Comparison of ENCODE assay signal across 17 cellular contexts in the genomic region with DNA sequence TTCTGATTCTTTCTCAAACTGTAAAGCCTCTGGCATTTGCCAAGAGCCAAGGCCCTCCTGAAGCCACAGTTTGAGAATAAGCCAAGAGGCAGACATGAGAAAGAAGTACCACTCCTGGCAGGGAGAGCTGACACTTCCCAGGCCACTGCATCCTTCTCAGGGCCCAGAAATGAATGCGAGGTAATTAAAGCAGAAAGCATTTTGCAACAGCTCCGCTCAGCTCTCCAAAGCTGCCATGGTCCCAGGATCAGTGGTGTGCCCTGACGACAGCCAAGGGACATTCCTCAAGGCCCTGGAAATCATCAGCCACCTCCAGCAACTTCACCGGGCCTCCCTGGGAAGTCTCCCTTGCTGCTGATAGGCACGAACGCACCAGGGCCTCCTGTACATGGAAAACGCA. TPM values are rescaled to one million over a fixed set of nuclear protein-coding genes. Genes with fewer than 3 reads are reported as not detected.
"Had no signal": no experiment of that assay in that cellular context is flagged by ENCODE, and none has a peak within 500 bp of the region (broad histone marks: within the 10 kb centered on the region; RNA-seq: fewer than 3 reads in every experiment).

No MANE protein-coding gene starts in this region.

RNA-seq across cellular contexts. Expression of a gene that starts 44.2 kb away (rescaled TPM):
- total RNA-seq: activated B cell treated with CpG ODN at 0.5 μM for 24 hours; activated CD4-positive, alpha-beta memory T cell treated with anti-CD3 and anti-CD28 coated beads for 36 hours; activated CD4-positive, alpha-beta T cell treated with anti-CD3 and anti-CD28 coated beads, Interleukin-2, amount 10 ng/mL, durations not matched to agents 24 days and 14 days; activated CD8-positive, alpha-beta memory T cell treated with anti-CD3 and anti-CD28 coated beads for 36 hours; activated CD8-positive, alpha-beta T cell treated with anti-CD3 and anti-CD28 coated beads for 36 hours; activated naive CD4-positive, alpha-beta T cell treated with anti-CD3 and anti-CD28 coated beads for 36 hours; activated naive CD4-positive, alpha-beta T cell treated with anti-CD3 and anti-CD28 coated beads, Interleukin-2, amount 50 U/mL, for 72 hours; activated naive CD8-positive, alpha-beta T cell treated with anti-CD3 and anti-CD28 coated beads for 36 hours; activated T-cell treated with anti-CD3 and anti-CD28 coated beads, Interleukin-2, amount 50 U/mL, for 4 hours; activated T-cell treated with anti-CD3 and anti-CD28 coated beads, Interleukin-2, amount 50 U/mL, for 72 hours; activated T-helper 1 cell treated with anti-CD3 and anti-CD28 coated beads, Interleukin-12 subunit alpha, Interleukin-12 subunit beta, Interleukin-2, Interleukin-4 antibody, amounts not matched to agents 30 ng/mL and 10 ng/mL and 1 ng/mL, durations not matched to agents 14 hours and 24 hours and 36 hours; activated T-helper 17 cell treated with anti-CD3 and anti-CD28 coated beads, Interleukin-2, amount 50 U/mL, for 72 hours; aorta; astrocyte; body of pancreas; breast epithelium had no signal
- polyA plus RNA-seq: adrenal gland, aorta had no signal
